18 cellular contexts compared by ENCODE assay signal in the genomic region with DNA sequence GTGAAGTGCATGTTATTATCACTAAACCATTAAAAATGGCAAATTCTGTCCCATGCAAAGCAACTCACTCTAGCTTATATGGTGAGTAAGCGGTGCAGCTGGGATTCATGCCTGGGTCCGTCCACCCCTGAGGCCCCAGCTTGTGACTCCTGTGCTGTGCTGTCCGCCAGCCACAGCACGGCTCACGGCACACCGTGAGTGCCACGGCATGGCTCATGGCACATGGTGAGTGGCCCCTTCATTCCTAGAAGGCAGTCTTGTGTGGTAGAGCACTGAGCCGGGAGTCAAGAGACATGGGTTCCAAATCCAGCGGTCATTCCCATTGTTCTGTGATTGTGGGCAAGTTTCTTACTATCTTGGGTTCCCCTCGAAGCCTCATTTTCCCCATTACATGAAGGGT.
"Had no signal": no experiment of that assay in that cellular context is flagged by ENCODE, and none has a peak within 500 bp of the region (broad histone marks: within the 10 kb centered on the region; RNA-seq: fewer than 3 reads in every experiment).

No MANE protein-coding gene starts in this region.

- H3K36me3 ChIP-seq: cardiac muscle cell, gastrocnemius medialis, prostate gland, upper lobe of left lung had no signal

- H3K4me3 ChIP-seq: cardiac muscle cell, esophagus squamous epithelium, gastrocnemius medialis, prostate gland, right atrium auricular region, stomach, testis, upper lobe of left lung had no signal

- H3K27ac ChIP-seq: cardiac muscle cell, prostate gland had no signal

- ATAC-seq: activated T-cell treated with anti-CD3 and anti-CD28 coated beads, Interleukin-2, amount 50 U/mL, for 72 hours; gastrocnemius medialis; stimulated activated memory B cell treated with anti-CD40 and anti-IgM and Interleukin-4, amounts not matched to agents 10 μg/mL and 1 μg/mL and 100 μg/mL, for 72 hours; WTC11 had no signal

- H3K9me3 ChIP-seq: esophagus squamous epithelium, gastrocnemius medialis, prostate gland, right atrium auricular region, stomach, testis, upper lobe of left lung had no signal

- DNase-seq: activated effector memory CD4-positive, alpha-beta T cell treated with Interleukin-2 at 50 U/mL for 16 hours; activated naive CD4-positive, alpha-beta T cell treated with anti-CD3 and anti-CD28 coated beads for 36 hours; activated T-cell treated with anti-CD3 and anti-CD28 coated beads, Interleukin-2, amount 50 U/mL, for 72 hours; amygdala; esophagus squamous epithelium; hypothalamus; naive B cell; stimulated activated CD4-positive, alpha-beta T cell treated with anti-CD3 and anti-CD28 coated beads, Interleukin-12 subunit alpha, Interleukin-12 subunit beta, amount 100 ng/mL, for 4 hours; stomach; T-helper 9 cell; testis had no signal

- H3K27me3 ChIP-seq: cardiac muscle cell, esophagus squamous epithelium, gastrocnemius medialis, right atrium auricular region, stomach, testis, upper lobe of left lung had no signal
